ENCODE assay signal across 8 cellular contexts in genomic region chr22:20285706-20286363, GRCh38. TPM values are rescaled to one million over a fixed set of nuclear protein-coding genes. Genes with fewer than 3 reads are reported as not detected.
DNase-seq lines count a peak whose midpoint lies in the region; ATAC-seq, FAIRE-seq and TF ChIP-seq lines count a peak whose summit lies in the region.
"Not testable (repeated sequence)": the region's sequence is repeated elsewhere in the genome, so short reads cannot be mapped to it uniquely, and the experiment has no call there.

No MANE protein-coding gene starts in this region.

- intact Hi-C loops in endothelial cell of umbilical vein (cut with micrococcal nuclease) (loop anchor here (1.0 kb wide), 2 partner anchors 129 to 156 kb away; no protein-coding TSS in a partner anchor), aorta (cut with DNase I) (loop anchor here (1.0 kb wide), 1 partner anchor 129 kb away; no protein-coding TSS in a partner anchor)

- H3K4me2 ChIP-seq in SU-DHL-6 (ENCODE audit: low read depth, low read length, poor library complexity, severe bottlenecking); endothelial cell of umbilical vein (ENCODE audit: insufficient read depth, low read length): not testable (repeated sequence)

- peak; percentile 83 for ATAC-seq in activated T-helper 17 cell treated with anti-CD3 and anti-CD28 coated beads, Interleukin-2, amount 50 U/mL, for 72 hours (replicated peaks)
- ATAC-seq in aorta (ENCODE audit: low FRiP score) = peak; percentile 86

- not testable (repeated sequence) for BruUV-seq in endothelial cell of umbilical vein (replicated peaks; lab: Mats Ljungman, UMichigan)

- not testable (repeated sequence) for DNase-seq in GM12864 (ENCODE audit: low read depth)
- DNase-seq in NCI-H1048 (lab: John Stamatoyannopoulos, UW) (peak; percentile 11), endothelial cell of umbilical vein (ENCODE audit: low read depth, low spot score) (peak; percentile 48), aorta (peak; percentile 80 to 95)
- peak; percentile 57 to 77 for DNase-seq in stimulated activated CD4-positive, alpha-beta T cell treated with anti-CD3 and anti-CD28 coated beads, Interleukin-15, amount 100 ng/mL, for 1 hour (ENCODE audit: low read depth in 1 of 2, low spot score in 1 of 2)

- CTCF ChIA-PET in endothelial cell of umbilical vein (lab: Charles Lee) = interaction anchor here (0.7 to 0.8 kb wide), 5 partner anchors 32 to 129 kb away, joined by 3 to 28 read pairs (median 3); partner anchors contain the start of gene DGCR6L

- H3K27me3 ChIP-seq in SU-DHL-6 (ENCODE audit: low read length); endothelial cell of umbilical vein (ENCODE audit: control insufficient read depth in 2 of 2, insufficient read depth in 2 of 2, low read length in 2 of 2); liver (ENCODE audit: control insufficient read depth in 4 of 4, insufficient read depth in 4 of 4, low read length in 3 of 4); aorta (ENCODE audit: control insufficient read depth in 1 of 2, insufficient read depth in 2 of 2, low read length in 1 of 2): not testable (repeated sequence)

- not testable (repeated sequence) for H2AFZ ChIP-seq in SU-DHL-6 (ENCODE audit: low read depth, low read length, severe bottlenecking); endothelial cell of umbilical vein (ENCODE audit: low read depth, low read length)

- not testable (repeated sequence) for TF ChIP-seq POLR2A in endothelial cell of umbilical vein (IDR thresholded peaks at IDR 0.05; ENCODE audit: low read depth, low read length)

- WGBS in liver = 32% methylated on average over 10 of the region's 10 CpGs
- 7 to 31% methylated on average over 3 to 10 of the region's 10 CpGs for WGBS in aorta, 2 donors

- H3K4me1 Mint-ChIP-seq in activated T-helper 17 cell treated with anti-CD3 and anti-CD28 coated beads, Interleukin-2, amount 50 U/mL, for 72 hours = not testable (repeated sequence)

- dilution Hi-C loops in endothelial cell of umbilical vein (cut with MboI; ENCODE audit: extremely low pct_ligation_motif_present, low sequenced_read_pairs) = not testable (repeated sequence)

- H3K4me3 ChIP-seq in GM12864 (ENCODE audit: low read depth, low read length); SU-DHL-6 (ENCODE audit: insufficient read depth, low read length, poor library complexity, severe bottlenecking); endothelial cell of umbilical vein (replicated peaks in 1 of 3; ENCODE audit: insufficient read depth in 1 of 3, low read depth in 1 of 3, low read length in 3 of 3); liver (ENCODE audit: low read depth in 1 of 3, low read length in 3 of 3); aorta (ENCODE audit: low read length in 2 of 2): not testable (repeated sequence)

- H3K79me2 ChIP-seq in SU-DHL-6 (ENCODE audit: insufficient read depth, low read length); endothelial cell of umbilical vein (ENCODE audit: control insufficient read depth, insufficient read depth, low read length): not testable (repeated sequence)

- H3F3A ChIP-seq in SU-DHL-6 (ENCODE audit: insufficient read depth) = not testable (repeated sequence)

- not testable (repeated sequence) for H3K9ac ChIP-seq in SU-DHL-6 (ENCODE audit: low read length); endothelial cell of umbilical vein (replicated peaks; ENCODE audit: extremely low read depth, insufficient read depth, low read length); liver (ENCODE audit: low read depth in 1 of 2, low read length in 2 of 2)

- POLR2A ChIA-PET in endothelial cell of umbilical vein (lab: Charles Lee) = not testable (repeated sequence)

- not testable (repeated sequence) for H3K9me2 ChIP-seq in SU-DHL-6 (replicated peaks; ENCODE audit: insufficient read depth, low read length)

- H4K20me1 ChIP-seq in SU-DHL-6 (ENCODE audit: low read depth, low read length); endothelial cell of umbilical vein (replicated peaks; ENCODE audit: control insufficient read depth, extremely low read depth, insufficient read depth, low read length): not testable (repeated sequence)

- not testable (repeated sequence) for H3K27me3 Mint-ChIP-seq in activated T-helper 17 cell treated with anti-CD3 and anti-CD28 coated beads, Interleukin-2, amount 50 U/mL, for 72 hours

- not testable (repeated sequence) for H3K9me3 Mint-ChIP-seq in activated T-helper 17 cell treated with anti-CD3 and anti-CD28 coated beads, Interleukin-2, amount 50 U/mL, for 72 hours

- H3K36me3 Mint-ChIP-seq in activated T-helper 17 cell treated with anti-CD3 and anti-CD28 coated beads, Interleukin-2, amount 50 U/mL, for 72 hours (ENCODE audit: low read depth) = not testable (repeated sequence)

- not testable (repeated sequence) for H3K9me1 ChIP-seq in endothelial cell of umbilical vein (replicated peaks; ENCODE audit: control insufficient read depth, extremely low read depth, insufficient read depth, low read length)

- H3K9me3 ChIP-seq in SU-DHL-6 (ENCODE audit: insufficient read depth, low read length); endothelial cell of umbilical vein (replicated peaks; ENCODE audit: control insufficient read depth, insufficient read depth, low read length); liver (ENCODE audit: control insufficient read depth in 4 of 4, low read length in 3 of 4); aorta (ENCODE audit: control insufficient read depth, low read length): not testable (repeated sequence)

- FAIRE-seq in endothelial cell of umbilical vein (lab: Jason Lieb, UNC) = peak; percentile 94

- peak; percentile 86 for TF ChIP-seq CTCF in GM12864 (IDR thresholded peaks at IDR 0.05; ENCODE audit: low read depth, low read length, missing control alignments)
- TF ChIP-seq CTCF in SU-DHL-6 (IDR thresholded peaks at IDR 0.05; ENCODE audit: insufficient read depth, low read length, poor library complexity, severe bottlenecking) = peak; percentile 14
- peak; percentile 75 to 87 for TF ChIP-seq CTCF in endothelial cell of umbilical vein (IDR thresholded peaks at IDR 0.05; ENCODE audit: extremely low read depth in 1 of 2, insufficient read depth in 1 of 2, low read depth in 1 of 2, low read length in 2 of 2)
- peak; percentile 91 for TF ChIP-seq CTCF in liver (IDR thresholded peaks at IDR 0.05; ENCODE audit: low read depth, low read length, missing input control)

- not testable (repeated sequence) for H3K4me1 ChIP-seq in endothelial cell of umbilical vein (ENCODE audit: control insufficient read depth, extremely low read depth, insufficient read depth, low read length); aorta (ENCODE audit: control insufficient read depth in 1 of 2, insufficient read depth in 2 of 2, low read length in 2 of 2)
- peaks cover 12 to 40% (median 25%) of the 10 kb centered on the region in 4 donors for H3K4me1 ChIP-seq in liver (ENCODE audit: control insufficient read depth in 4 of 4, insufficient read depth in 4 of 4, low read length in 3 of 4)

- not testable (repeated sequence) for H3K4me3 Mint-ChIP-seq in activated T-helper 17 cell treated with anti-CD3 and anti-CD28 coated beads, Interleukin-2, amount 50 U/mL, for 72 hours

- not testable (repeated sequence) for H3K27ac ChIP-seq in SU-DHL-6 (ENCODE audit: low read depth, low read length); endothelial cell of umbilical vein (ENCODE audit: insufficient read depth, low read depth, low read length); liver (ENCODE audit: low read depth in 1 of 2, low read length in 2 of 2); aorta (ENCODE audit: low read depth in 1 of 2, low read length in 2 of 2)

- TF ChIP-seq RAD21 in liver (IDR thresholded peaks at IDR 0.05) = peak; percentile 77 to 88

- H3K27ac Mint-ChIP-seq in activated T-helper 17 cell treated with anti-CD3 and anti-CD28 coated beads, Interleukin-2, amount 50 U/mL, for 72 hours = not testable (repeated sequence)

- H3K36me3 ChIP-seq in SU-DHL-6 (ENCODE audit: low read length); endothelial cell of umbilical vein (ENCODE audit: control insufficient read depth in 2 of 2, extremely low read depth in 1 of 2, insufficient read depth in 2 of 2, low read length in 2 of 2); liver (ENCODE audit: control insufficient read depth in 4 of 4, insufficient read depth in 3 of 4, low read depth in 1 of 4, low read length in 3 of 4); aorta (ENCODE audit: control insufficient read depth in 1 of 2, insufficient read depth in 2 of 2, low read length in 1 of 2): not testable (repeated sequence)

RNA-seq across cellular contexts. Expression of gene RTN4R, which starts 17.7 kb away (rescaled TPM):
- total RNA-seq in activated T-helper 17 cell treated with anti-CD3 and anti-CD28 coated beads, Interleukin-2, amount 50 U/mL, for 72 hours = 1 to 10 TPM; 1.4 to 2.6 TPM
- total RNA-seq in endothelial cell of umbilical vein = 1.2 and 1.3 TPM in 2 replicates
- 2.2 and 3.5 TPM in 2 replicates for polyA plus RNA-seq in endothelial cell of umbilical vein
- 1.0 and 1.4 TPM in 2 replicates for polyA plus RNA-seq in endothelial cell of umbilical vein (2011; cell fraction: cytosol; rRNA removed)
- polyA plus RNA-seq in endothelial cell of umbilical vein (2011; cell fraction: nucleus; rRNA removed) = 0.34 and 0.53 TPM in 2 replicates
- 1.0 and 1.6 TPM in 2 replicates for polyA plus RNA-seq in endothelial cell of umbilical vein (2012)
- polyA minus RNA-seq in endothelial cell of umbilical vein = 0.57 and 0.85 TPM in 2 replicates
- 6.3 TPM for polyA minus RNA-seq in endothelial cell of umbilical vein (2011; cell fraction: cytosol; rRNA and poly(A)+ RNA removed)
- polyA minus RNA-seq in endothelial cell of umbilical vein (2011; cell fraction: nucleus; rRNA and poly(A)+ RNA removed) = 0.53 TPM in 1 of 2 replicates, not detected in the other
- 1 to 10 TPM in 1 of 2 donors, under 1 TPM in 1; 0.33 to 1.1 TPM for total RNA-seq in liver
- polyA plus RNA-seq in liver = 10 to 100 TPM in 1 of 2 donors, 1 to 10 TPM in 1; 1.2 to 10.4 TPM
- total RNA-seq in aorta = 1 to 10 TPM; 1.3 to 2.7 TPM
- polyA plus RNA-seq in aorta = under 1 TPM; 0.05 to 0.75 TPM

RNA-seq across cellular contexts. Expression of gene DGCR6L, which starts 34.0 kb away (rescaled TPM):
- 10 to 100 TPM; 20.5 to 29.2 TPM for total RNA-seq in activated T-helper 17 cell treated with anti-CD3 and anti-CD28 coated beads, Interleukin-2, amount 50 U/mL, for 72 hours
- total RNA-seq in endothelial cell of umbilical vein = 34.3 and 38.0 TPM in 2 replicates
- polyA plus RNA-seq in endothelial cell of umbilical vein = 67.5 and 82.9 TPM in 2 replicates
- 43.7 and 64.1 TPM in 2 replicates for polyA plus RNA-seq in endothelial cell of umbilical vein (2011; cell fraction: cytosol; rRNA removed)
- polyA plus RNA-seq in endothelial cell of umbilical vein (2011; cell fraction: nucleus; rRNA removed) = 18.3 and 22.7 TPM in 2 replicates
- polyA plus RNA-seq in endothelial cell of umbilical vein (2012) = 29.3 and 33.4 TPM in 2 replicates
- polyA minus RNA-seq in endothelial cell of umbilical vein = 13.9 and 17.5 TPM in 2 replicates
- polyA minus RNA-seq in endothelial cell of umbilical vein (2011; cell fraction: cytosol; rRNA and poly(A)+ RNA removed) = 14.0 TPM
- 2.5 and 5.2 TPM in 2 replicates for polyA minus RNA-seq in endothelial cell of umbilical vein (2011; cell fraction: nucleus; rRNA and poly(A)+ RNA removed)
- total RNA-seq in liver = 10 to 100 TPM; 40.7 to 58.8 TPM
- polyA plus RNA-seq in liver = 100 to 1,000 TPM in 1 of 2 donors, 10 to 100 TPM in 1; 88.2 to 105 TPM
- 10 to 100 TPM; 24.1 to 32.3 TPM for total RNA-seq in aorta
- polyA plus RNA-seq in aorta = 10 to 100 TPM; 70.0 to 73.5 TPM

Comparison
In these comparisons a context has a peak if more than half of its experiments do, and no peak if none do; other contexts are left out.
1. CTCF ChIP-seq: peak in every context shown above with its lines; median percentile 91 in liver; 86 in GM12864; 81 in endothelial cell of umbilical vein; 14 in SU-DHL-6.